1 cellular context compared by ENCODE assay signal in the genomic region with DNA sequence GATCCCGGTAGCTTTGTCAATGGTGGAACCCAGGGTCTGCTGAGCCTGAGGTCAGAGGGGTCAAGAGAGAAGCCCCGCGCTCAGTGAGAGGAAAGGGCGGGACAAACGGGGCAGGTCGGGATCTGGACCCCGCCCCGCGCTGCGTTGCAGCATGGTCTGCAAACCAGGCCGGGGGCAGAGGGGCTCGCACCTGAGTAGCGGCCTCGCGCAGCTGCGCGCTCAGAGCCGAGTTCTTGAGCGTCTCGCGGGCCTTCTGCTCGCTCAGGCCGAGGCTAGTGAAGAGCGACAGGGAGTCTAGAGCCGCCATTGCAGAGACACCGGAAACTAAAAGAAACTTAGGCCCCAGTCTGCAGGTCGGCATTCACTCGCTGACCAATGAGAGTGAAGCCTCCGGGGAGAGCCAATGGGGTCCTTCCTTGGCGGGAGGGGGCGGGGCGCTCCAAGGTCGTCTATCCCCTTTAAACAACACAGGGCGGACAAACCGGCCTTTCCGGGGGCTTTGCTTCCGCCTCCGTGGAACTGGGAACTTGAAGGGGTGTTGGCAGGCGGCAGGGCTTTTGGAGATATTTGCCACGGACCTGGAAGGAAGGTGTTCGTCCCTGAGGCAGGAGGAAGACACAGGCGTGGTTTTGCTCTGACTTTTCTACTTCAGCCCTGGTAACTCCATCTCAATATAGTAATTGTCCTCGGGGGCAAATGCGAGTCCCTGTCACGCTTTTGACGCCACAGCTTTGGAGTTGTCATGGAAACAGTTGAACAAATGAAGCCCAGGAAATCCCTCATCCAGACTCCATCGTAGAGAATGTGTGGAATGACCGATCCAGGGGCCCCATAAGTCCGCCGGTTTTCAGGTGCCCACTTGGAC.
TF ChIP-seq lines count a peak whose summit lies in the region.

A gene (minus strand): TSS at position 331 of the 865 bp plus-strand sequence. CDS start 24 bp downstream, at position 307.

TF ChIP-seq in K562, 482 proteins besides CTCF, POLR2A, EP300 and RAD21 (continued from another document and continues in another):
- TF ChIP-seq, protein P1, sequence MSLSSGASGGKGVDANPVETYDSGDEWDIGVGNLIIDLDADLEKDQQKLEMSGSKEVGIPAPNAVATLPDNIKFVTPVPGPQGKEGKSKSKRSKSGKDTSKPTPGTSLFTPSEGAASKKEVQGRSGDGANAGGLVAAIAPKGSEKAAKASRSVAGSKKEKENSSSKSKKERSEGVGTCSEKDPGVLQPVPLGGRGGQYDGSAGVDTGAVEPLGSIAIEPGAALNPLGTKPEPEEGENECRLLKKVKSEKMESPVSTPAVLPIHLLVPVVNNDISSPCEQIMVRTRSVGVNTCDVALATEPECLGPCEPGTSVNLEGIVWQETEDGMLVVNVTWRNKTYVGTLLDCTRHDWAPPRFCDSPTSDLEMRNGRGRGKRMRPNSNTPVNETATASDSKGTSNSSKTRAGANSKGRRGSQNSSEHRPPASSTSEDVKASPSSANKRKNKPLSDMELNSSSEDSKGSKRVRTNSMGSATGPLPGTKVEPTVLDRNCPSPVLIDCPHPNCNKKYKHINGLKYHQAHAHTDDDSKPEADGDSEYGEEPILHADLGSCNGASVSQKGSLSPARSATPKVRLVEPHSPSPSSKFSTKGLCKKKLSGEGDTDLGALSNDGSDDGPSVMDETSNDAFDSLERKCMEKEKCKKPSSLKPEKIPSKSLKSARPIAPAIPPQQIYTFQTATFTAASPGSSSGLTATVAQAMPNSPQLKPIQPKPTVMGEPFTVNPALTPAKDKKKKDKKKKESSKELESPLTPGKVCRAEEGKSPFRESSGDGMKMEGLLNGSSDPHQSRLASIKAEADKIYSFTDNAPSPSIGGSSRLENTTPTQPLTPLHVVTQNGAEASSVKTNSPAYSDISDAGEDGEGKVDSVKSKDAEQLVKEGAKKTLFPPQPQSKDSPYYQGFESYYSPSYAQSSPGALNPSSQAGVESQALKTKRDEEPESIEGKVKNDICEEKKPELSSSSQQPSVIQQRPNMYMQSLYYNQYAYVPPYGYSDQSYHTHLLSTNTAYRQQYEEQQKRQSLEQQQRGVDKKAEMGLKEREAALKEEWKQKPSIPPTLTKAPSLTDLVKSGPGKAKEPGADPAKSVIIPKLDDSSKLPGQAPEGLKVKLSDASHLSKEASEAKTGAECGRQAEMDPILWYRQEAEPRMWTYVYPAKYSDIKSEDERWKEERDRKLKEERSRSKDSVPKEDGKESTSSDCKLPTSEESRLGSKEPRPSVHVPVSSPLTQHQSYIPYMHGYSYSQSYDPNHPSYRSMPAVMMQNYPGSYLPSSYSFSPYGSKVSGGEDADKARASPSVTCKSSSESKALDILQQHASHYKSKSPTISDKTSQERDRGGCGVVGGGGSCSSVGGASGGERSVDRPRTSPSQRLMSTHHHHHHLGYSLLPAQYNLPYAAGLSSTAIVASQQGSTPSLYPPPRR (CRISPR knock-in tag; IDR thresholded peaks at IDR 0.05; ENCODE audit: borderline replicate concordance), result no peak
- TF ChIP-seq, protein P2, sequence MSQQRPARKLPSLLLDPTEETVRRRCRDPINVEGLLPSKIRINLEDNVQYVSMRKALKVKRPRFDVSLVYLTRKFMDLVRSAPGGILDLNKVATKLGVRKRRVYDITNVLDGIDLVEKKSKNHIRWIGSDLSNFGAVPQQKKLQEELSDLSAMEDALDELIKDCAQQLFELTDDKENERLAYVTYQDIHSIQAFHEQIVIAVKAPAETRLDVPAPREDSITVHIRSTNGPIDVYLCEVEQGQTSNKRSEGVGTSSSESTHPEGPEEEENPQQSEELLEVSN (IDR thresholded peaks at IDR 0.05; ENCODE audit: borderline replicate concordance in 1 of 2, extremely low read depth in 1 of 2, insufficient read depth in 1 of 2, insufficient read length in 1 of 2, low read depth in 1 of 2, low read length in 1 of 2, poor library complexity in 1 of 2, severe bottlenecking in 1 of 2), result peak; percentile 27 to 67
- peak; percentile 90 for TF ChIP-seq TBP (optimal IDR thresholded peaks at IDR 0.05; ENCODE audit: low read depth, low read length)
- TF ChIP-seq, protein P3, sequence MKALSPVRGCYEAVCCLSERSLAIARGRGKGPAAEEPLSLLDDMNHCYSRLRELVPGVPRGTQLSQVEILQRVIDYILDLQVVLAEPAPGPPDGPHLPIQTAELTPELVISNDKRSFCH (CRISPR knock-in tag; IDR thresholded peaks at IDR 0.05), result no peak
- TF ChIP-seq, protein P3 (tag; IDR thresholded peaks at IDR 0.05), result no peak
- peak; percentile 85 for TF ChIP-seq TAF7 (tag; IDR thresholded peaks at IDR 0.05)
- TF ChIP-seq SMARCC2 (IDR thresholded peaks at IDR 0.05; ENCODE audit: low read depth), result no peak
- TF ChIP-seq POLR2AphosphoS2 (IDR thresholded peaks at IDR 0.05; ENCODE audit: low read length), result peak; percentile 66; the same call in 1 of the 2 replicates
- TF ChIP-seq MTA3 (IDR thresholded peaks at IDR 0.05; ENCODE audit: borderline replicate concordance), result peak; percentile 28; the same call in 1 of the 2 replicates
- TF ChIP-seq NELFE (IDR thresholded peaks at IDR 0.05; ENCODE audit: insufficient read depth, insufficient read length), result no peak
- peak in 1 of 2 experiments; percentile 56; a peak in 2 of 4 replicates for TF ChIP-seq HDAC1 (IDR thresholded peaks at IDR 0.05)
- no peak for TF ChIP-seq CBFA2T3 (IDR thresholded peaks at IDR 0.05)
- TF ChIP-seq ZBTB7A (IDR thresholded peaks at IDR 0.05; ENCODE audit: borderline replicate concordance, control insufficient read depth, low read depth, low read length), result peak; percentile 41; the same call in 1 of the 2 replicates
- TF ChIP-seq KAT7 (CRISPR knock-in tag; IDR thresholded peaks at IDR 0.05; ENCODE audit: borderline replicate concordance), result peak; percentile 44; the same call in 1 of the 2 replicates
- TF ChIP-seq FOS (IDR thresholded peaks at IDR 0.05; ENCODE audit: extremely low read depth, insufficient read length), result peak; percentile 70
- peak in 2 of 3 experiments; percentile 85 to 90 for TF ChIP-seq YY1 (IDR thresholded peaks at IDR 0.05; ENCODE audit: borderline replicate concordance in 1 of 3, control insufficient read depth in 1 of 3, extremely low read depth in 1 of 3, insufficient read depth in 3 of 3, insufficient read length in 1 of 3, insufficient replicate concordance in 2 of 3, low read depth in 1 of 3, low read length in 2 of 3)
- TF ChIP-seq, protein P4, sequence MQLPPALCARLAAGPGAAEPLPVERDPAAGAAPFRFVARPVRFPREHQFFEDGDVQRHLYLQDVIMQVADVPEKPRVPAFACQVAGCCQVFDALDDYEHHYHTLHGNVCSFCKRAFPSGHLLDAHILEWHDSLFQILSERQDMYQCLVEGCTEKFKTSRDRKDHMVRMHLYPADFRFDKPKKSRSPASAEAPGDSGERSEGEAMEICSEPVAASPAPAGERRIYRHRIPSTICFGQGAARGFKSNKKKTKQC (CRISPR knock-in tag; IDR thresholded peaks at IDR 0.05), result peak; percentile 67
- TF ChIP-seq, protein P5, sequence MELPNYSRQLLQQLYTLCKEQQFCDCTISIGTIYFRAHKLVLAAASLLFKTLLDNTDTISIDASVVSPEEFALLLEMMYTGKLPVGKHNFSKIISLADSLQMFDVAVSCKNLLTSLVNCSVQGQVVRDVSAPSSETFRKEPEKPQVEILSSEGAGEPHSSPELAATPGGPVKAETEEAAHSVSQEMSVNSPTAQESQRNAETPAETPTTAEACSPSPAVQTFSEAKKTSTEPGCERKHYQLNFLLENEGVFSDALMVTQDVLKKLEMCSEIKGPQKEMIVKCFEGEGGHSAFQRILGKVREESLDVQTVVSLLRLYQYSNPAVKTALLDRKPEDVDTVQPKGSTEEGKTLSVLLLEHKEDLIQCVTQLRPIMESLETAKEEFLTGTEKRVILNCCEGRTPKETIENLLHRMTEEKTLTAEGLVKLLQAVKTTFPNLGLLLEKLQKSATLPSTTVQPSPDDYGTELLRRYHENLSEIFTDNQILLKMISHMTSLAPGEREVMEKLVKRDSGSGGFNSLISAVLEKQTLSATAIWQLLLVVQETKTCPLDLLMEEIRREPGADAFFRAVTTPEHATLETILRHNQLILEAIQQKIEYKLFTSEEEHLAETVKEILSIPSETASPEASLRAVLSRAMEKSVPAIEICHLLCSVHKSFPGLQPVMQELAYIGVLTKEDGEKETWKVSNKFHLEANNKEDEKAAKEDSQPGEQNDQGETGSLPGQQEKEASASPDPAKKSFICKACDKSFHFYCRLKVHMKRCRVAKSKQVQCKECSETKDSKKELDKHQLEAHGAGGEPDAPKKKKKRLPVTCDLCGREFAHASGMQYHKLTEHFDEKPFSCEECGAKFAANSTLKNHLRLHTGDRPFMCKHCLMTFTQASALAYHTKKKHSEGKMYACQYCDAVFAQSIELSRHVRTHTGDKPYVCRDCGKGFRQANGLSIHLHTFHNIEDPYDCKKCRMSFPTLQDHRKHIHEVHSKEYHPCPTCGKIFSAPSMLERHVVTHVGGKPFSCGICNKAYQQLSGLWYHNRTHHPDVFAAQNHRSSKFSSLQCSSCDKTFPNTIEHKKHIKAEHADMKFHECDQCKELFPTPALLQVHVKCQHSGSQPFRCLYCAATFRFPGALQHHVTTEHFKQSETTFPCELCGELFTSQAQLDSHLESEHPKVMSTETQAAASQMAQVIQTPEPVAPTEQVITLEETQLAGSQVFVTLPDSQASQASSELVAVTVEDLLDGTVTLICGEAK (IDR thresholded peaks at IDR 0.05), result peak; percentile 80
- TF ChIP-seq, protein P5 (CRISPR knock-in tag; IDR thresholded peaks at IDR 0.05), result no peak
- TF ChIP-seq FUS (optimal IDR thresholded peaks at IDR 0.05; ENCODE audit: low read depth, low read length), result no peak
- TF ChIP-seq, protein P6, sequence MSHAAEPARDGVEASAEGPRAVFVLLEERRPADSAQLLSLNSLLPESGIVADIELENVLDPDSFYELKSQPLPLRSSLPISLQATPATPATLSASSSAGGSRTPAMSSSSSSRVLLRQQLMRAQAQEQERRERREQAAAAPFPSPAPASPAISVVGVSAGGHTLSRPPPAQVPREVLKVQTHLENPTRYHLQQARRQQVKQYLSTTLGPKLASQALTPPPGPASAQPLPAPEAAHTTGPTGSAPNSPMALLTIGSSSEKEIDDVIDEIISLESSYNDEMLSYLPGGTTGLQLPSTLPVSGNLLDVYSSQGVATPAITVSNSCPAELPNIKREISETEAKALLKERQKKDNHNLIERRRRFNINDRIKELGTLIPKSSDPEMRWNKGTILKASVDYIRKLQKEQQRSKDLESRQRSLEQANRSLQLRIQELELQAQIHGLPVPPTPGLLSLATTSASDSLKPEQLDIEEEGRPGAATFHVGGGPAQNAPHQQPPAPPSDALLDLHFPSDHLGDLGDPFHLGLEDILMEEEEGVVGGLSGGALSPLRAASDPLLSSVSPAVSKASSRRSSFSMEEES (CRISPR knock-in tag; IDR thresholded peaks at IDR 0.05), result no peak
- no peak for TF ChIP-seq KAT8 (IDR thresholded peaks at IDR 0.05; ENCODE audit: low read depth)
- peak; percentile 83 for TF ChIP-seq C11orf30 (IDR thresholded peaks at IDR 0.05; ENCODE audit: low read depth)
- TF ChIP-seq ZNF274 (IDR thresholded peaks at IDR 0.05; ENCODE audit: borderline replicate concordance, low read depth, low read length), result no peak
- TF ChIP-seq, protein P7, sequence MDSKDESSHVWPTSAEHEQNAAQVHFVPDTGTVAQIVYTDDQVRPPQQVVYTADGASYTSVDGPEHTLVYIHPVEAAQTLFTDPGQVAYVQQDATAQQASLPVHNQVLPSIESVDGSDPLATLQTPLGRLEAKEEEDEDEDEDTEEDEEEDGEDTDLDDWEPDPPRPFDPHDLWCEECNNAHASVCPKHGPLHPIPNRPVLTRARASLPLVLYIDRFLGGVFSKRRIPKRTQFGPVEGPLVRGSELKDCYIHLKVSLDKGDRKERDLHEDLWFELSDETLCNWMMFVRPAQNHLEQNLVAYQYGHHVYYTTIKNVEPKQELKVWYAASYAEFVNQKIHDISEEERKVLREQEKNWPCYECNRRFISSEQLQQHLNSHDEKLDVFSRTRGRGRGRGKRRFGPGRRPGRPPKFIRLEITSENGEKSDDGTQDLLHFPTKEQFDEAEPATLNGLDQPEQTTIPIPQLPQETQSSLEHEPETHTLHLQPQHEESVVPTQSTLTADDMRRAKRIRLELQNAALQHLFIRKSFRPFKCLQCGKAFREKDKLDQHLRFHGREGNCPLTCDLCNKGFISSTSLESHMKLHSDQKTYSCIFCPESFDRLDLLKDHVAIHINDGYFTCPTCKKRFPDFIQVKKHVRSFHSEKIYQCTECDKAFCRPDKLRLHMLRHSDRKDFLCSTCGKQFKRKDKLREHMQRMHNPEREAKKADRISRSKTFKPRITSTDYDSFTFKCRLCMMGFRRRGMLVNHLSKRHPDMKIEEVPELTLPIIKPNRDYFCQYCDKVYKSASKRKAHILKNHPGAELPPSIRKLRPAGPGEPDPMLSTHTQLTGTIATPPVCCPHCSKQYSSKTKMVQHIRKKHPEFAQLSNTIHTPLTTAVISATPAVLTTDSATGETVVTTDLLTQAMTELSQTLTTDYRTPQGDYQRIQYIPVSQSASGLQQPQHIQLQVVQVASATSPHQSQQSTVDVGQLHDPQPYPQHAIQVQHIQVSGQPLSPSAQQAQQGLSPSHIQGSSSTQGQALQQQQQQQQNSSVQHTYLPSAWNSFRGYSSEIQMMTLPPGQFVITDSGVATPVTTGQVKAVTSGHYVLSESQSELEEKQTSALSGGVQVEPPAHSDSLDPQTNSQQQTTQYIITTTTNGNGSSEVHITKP (IDR thresholded peaks at IDR 0.05; ENCODE audit: partially characterized antibody), result peak; percentile 45
- TF ChIP-seq FOXJ3 (CRISPR knock-in tag; IDR thresholded peaks at IDR 0.05), result no peak
- TF ChIP-seq PHB (CRISPR knock-in tag; IDR thresholded peaks at IDR 0.05), result no peak
